25 cellular contexts compared by ENCODE assay signal in the genomic region with DNA sequence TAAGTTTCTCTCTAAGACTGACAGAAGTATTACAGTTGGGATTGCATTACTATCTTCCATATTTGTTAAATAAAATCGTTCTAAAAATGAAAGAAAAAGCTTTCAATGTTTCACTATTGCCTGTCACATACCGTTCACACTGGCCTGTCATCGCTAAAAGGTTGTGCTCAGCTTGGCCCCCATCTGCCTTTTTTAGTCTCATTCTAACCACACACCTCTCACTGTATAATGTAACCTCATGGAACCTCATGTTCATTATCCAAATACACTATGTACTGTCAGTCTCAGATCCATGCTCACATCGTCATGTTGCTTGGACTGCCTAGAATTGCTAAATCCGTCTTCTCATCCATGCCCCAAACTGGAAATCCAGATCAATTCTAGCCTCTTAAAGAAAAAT.
DNase-seq lines count a peak whose midpoint lies in the region; ATAC-seq, FAIRE-seq and TF ChIP-seq lines count a peak whose summit lies in the region.
"Had no signal": no experiment of that assay in that cellular context is flagged by ENCODE, and none has a peak within 500 bp of the region (broad histone marks: within the 10 kb centered on the region; RNA-seq: fewer than 3 reads in every experiment).

No MANE protein-coding gene starts in this region.

- H3K9ac ChIP-seq in H1 (replicated peaks in 1 of 4; ENCODE audit: extremely low read depth in 1 of 4, low read depth in 3 of 4, low read length in 3 of 4) = no peak overlapping the region
- H3K9ac ChIP-seq: BLaER1 had no signal

- H4K91ac ChIP-seq in H1 (replicated peaks; ENCODE audit: insufficient read length, low read length) = no peak overlapping the region

- no peak for TF ChIP-seq POLR2A in H1 (IDR thresholded peaks at IDR 0.05; ENCODE audit: control extremely low read depth in 1 of 2, low read depth in 2 of 2, low read length in 2 of 2)

- no peaks in the 10 kb centered on the region for H4K20me1 ChIP-seq in H1 (replicated peaks in 1 of 2; ENCODE audit: control insufficient read depth in 1 of 2, insufficient read depth in 2 of 2, low read length in 2 of 2)
- H4K20me1 ChIP-seq: BLaER1 had no signal

- H2BK5ac ChIP-seq in H1 (ENCODE audit: low read depth, low read length) = no peak overlapping the region

- DNase-seq in D341Med (ENCODE audit: low spot score) (peak; percentile 25), D721Med (ENCODE audit: insufficient read length, low spot score) (no peak), H1 (ENCODE audit: low read depth in 1 of 2, low spot score in 2 of 2) (no peak)
- no peak for DNase-seq in stimulated activated CD4-positive, alpha-beta T cell treated with anti-CD3 and anti-CD28 coated beads, Interleukin-4, amount 100 ng/mL, for 4 hours
- DNase-seq: 8988T; ACHN; BE2C; C1 segment of cervical spinal cord; CD4-positive, alpha-beta memory T cell; CD4-positive, CD25-positive, alpha-beta regulatory T cell; CD8-positive, alpha-beta memory T cell; COR-L47; DMS 273 treated with DMSO at 0.1 percent for 48 hours; DMS153; DMS53; DMS79; DND-41; EL; GDM1 had no signal

- H3K14ac ChIP-seq in H1 (ENCODE audit: insufficient read length) = no peak overlapping the region

- TF ChIP-seq EP300 in H1 (IDR thresholded peaks at IDR 0.05; ENCODE audit: borderline replicate concordance in 1 of 2, low read depth in 2 of 2, low read length in 2 of 2) = no peak

- no peak overlapping the region for H2BK120ac ChIP-seq in H1 (replicated peaks; ENCODE audit: low read depth, low read length)

- H3K4me3 ChIP-seq in H1 (ENCODE audit: extremely low read depth in 1 of 4, insufficient read depth in 2 of 4, low read depth in 3 of 4, low read length in 4 of 4) = no peak overlapping the region
- H3K4me3 ChIP-seq: BLaER1, GM12878 had no signal

- H3K36me3 ChIP-seq in H1 (ENCODE audit: control insufficient read depth in 2 of 4, insufficient read depth in 4 of 4, low read length in 3 of 4) = no peaks in the 10 kb centered on the region
- H3K36me3 ChIP-seq: BE2C, BLaER1 had no signal

- TF ChIP-seq CTCF in D721Med (IDR thresholded peaks at IDR 0.05; ENCODE audit: insufficient read depth, missing control alignments) = no peak
- no peak for TF ChIP-seq CTCF in H1 (IDR thresholded peaks at IDR 0.05; ENCODE audit: control extremely low read depth in 1 of 3, insufficient read depth in 1 of 3, low read depth in 1 of 3, low read length in 3 of 3)

- no peak overlapping the region; the same call in 1 of the 2 replicates for H2AFZ ChIP-seq in H1 (ENCODE audit: low read length)

- H2BK20ac ChIP-seq in H1 (ENCODE audit: low read length) = no peak overlapping the region

- H3K9me3 ChIP-seq in H1 (ENCODE audit: insufficient read depth in 2 of 2, low read depth in 1 of 2, low read length in 1 of 2) = no peaks in the 10 kb centered on the region
- H3K9me3 ChIP-seq: BE2C, BLaER1 had no signal

- H3K27ac ChIP-seq in H1 (ENCODE audit: low read depth, low read length) = no peak overlapping the region
- H3K27ac ChIP-seq: BLaER1 had no signal

- no peaks in the 10 kb centered on the region for H3K27me3 ChIP-seq in H1 (replicated peaks in 1 of 4; ENCODE audit: control insufficient read depth in 3 of 4, extremely low read depth in 1 of 4, insufficient read depth in 3 of 4, low read length in 3 of 4)
- H3K27me3 ChIP-seq: BE2C, BLaER1 had no signal

- H3K4me1 ChIP-seq in H1 (replicated peaks in 1 of 4; ENCODE audit: control insufficient read depth in 3 of 4, insufficient read depth in 4 of 4, low read length in 3 of 4) = no peaks in the 10 kb centered on the region
- H3K4me1 ChIP-seq: BE2C, BLaER1 had no signal

- H2BK15ac ChIP-seq in H1 (ENCODE audit: low read length) = no peak overlapping the region

- ATAC-seq in GM21529 (IDR thresholded peaks at IDR 0.05; ENCODE audit: unreplicated experiment) = no peak
- ATAC-seq: GM12878 had no signal

- no peak for TF ChIP-seq RAD21 in H1 (IDR thresholded peaks at IDR 0.05 in 1 of 2, conservative IDR thresholded peaks at IDR 0.05 in 1 of 2; ENCODE audit: low read depth in 2 of 2, low read length in 2 of 2)

- no peak overlapping the region for H3K4ac ChIP-seq in H1 (replicated peaks; ENCODE audit: insufficient read length, low read depth, low read length)

- H3K79me2 ChIP-seq in H1 (ENCODE audit: control insufficient read depth in 1 of 2, insufficient read depth in 2 of 2, low read length in 2 of 2) = no peaks in the 10 kb centered on the region

- H2BK12ac ChIP-seq in H1 (ENCODE audit: low read depth, low read length) = no peak overlapping the region

- peak; percentile 51 for FAIRE-seq in D721Med (lab: Jason Lieb, UNC)
- FAIRE-seq in H1 (lab: Jason Lieb, UNC) = peak; percentile 24
- FAIRE-seq: A204.1, GM12878, GM12892, GM18507 had no signal

- no peaks in the 10 kb centered on the region for H3K23me2 ChIP-seq in H1 (ENCODE audit: low read depth, low read length)

- no peak overlapping the region for H3K4me2 ChIP-seq in H1 (ENCODE audit: insufficient read depth in 1 of 2, low read depth in 2 of 2, low read length in 2 of 2)
- H3K4me2 ChIP-seq: BLaER1 had no signal

- CTCF ChIA-PET in H1 (lab: Charles Lee; ENCODE audit: partially characterized antibody) = no interaction called here

- 89% methylated on average over 5 of the region's 5 CpGs; no CpG with 5 or more reads in 1 of the 2 experiments for WGBS in H1 (ENCODE audit: extremely low coverage in 1 of 2, insufficient coverage in 1 of 2, insufficient read length in 1 of 2, insufficient replicate concordance in 2 of 2, low coverage in 1 of 2, low lambda C conversion rate in 2 of 2, missing lambda C conversion rate in 1 of 2), 2 experiments

- no peak overlapping the region for H2AK5ac ChIP-seq in H1 (ENCODE audit: low read depth, low read length)

- no peak overlapping the region for H4K5ac ChIP-seq in H1 (ENCODE audit: insufficient read length, low read depth, low read length)

- POLR2A ChIA-PET in H1 (lab: Charles Lee; ENCODE audit: partially characterized antibody) = no interaction called here

- H3K18ac ChIP-seq in H1 (ENCODE audit: extremely low read depth, low read length) = no peak overlapping the region

- H3K79me1 ChIP-seq in H1 (ENCODE audit: low read depth, low read length) = no peaks in the 10 kb centered on the region

- H3K56ac ChIP-seq in H1 (replicated peaks; ENCODE audit: insufficient read length, low read depth, low read length) = no peak overlapping the region

- no peak overlapping the region for H4K8ac ChIP-seq in H1 (ENCODE audit: extremely low read depth, insufficient read depth, low read length)

- no peak overlapping the region for H3K23ac ChIP-seq in H1 (ENCODE audit: insufficient read length)

TF ChIP-seq in H1, 55 proteins besides CTCF, POLR2A, EP300 and RAD21:
- TF ChIP-seq MAX (IDR thresholded peaks at IDR 0.05) (no peak), TAF1 (IDR thresholded peaks at IDR 0.05; ENCODE audit: low read depth, low read length) (no peak), TEAD4 (IDR thresholded peaks at IDR 0.05; ENCODE audit: low read depth, low read length) (no peak), KDM1A (IDR thresholded peaks at IDR 0.05; ENCODE audit: borderline replicate concordance, low read length) (no peak), CBX5 (IDR thresholded peaks at IDR 0.05; ENCODE audit: low read depth, low read length) (no peak)
